20 cellular contexts compared by ENCODE assay signal in genomic region chr12:48280572-48280971, GRCh38.
"Had no signal": no experiment of that assay in that cellular context is flagged by ENCODE, and none has a peak within 500 bp of the region (broad histone marks: within the 10 kb centered on the region; RNA-seq: fewer than 3 reads in every experiment).

No MANE protein-coding gene starts in this region.

- DNase-seq: effector memory CD8-positive, alpha-beta T cell; esophagus squamous epithelium; foreskin fibroblast; glutamatergic neuron; immature natural killer cell; left colon; left ventricle myocardium superior; mesendoderm; naive B cell; posterior cingulate gyrus; sigmoid colon; stimulated activated CD4-positive, alpha-beta T cell treated with anti-CD3 and anti-CD28 coated beads, Interleukin-2, amount 100 ng/mL, for 24 hours; stimulated activated CD4-positive, alpha-beta T cell treated with anti-CD3 and anti-CD28 coated beads, Interleukin-4, amount 100 ng/mL, for 4 hours; stimulated activated naive B cell treated with anti-CD40 and anti-IgM and Interleukin-4, amounts not matched to agents 10 μg/mL and 1 μg/mL and 100 μg/mL, for 72 hours; stimulated activated naive CD8-positive, alpha-beta T cell treated with anti-CD3 and anti-CD28 coated beads, Interleukin-15, amount 100 ng/mL, for 72 hours; testis had no signal

- ATAC-seq: effector memory CD8-positive, alpha-beta T cell; gastroesophageal sphincter; left colon; left ventricle myocardium superior; stimulated activated naive B cell treated with anti-CD40 and anti-IgM and Interleukin-4, amounts not matched to agents 10 μg/mL and 1 μg/mL and 100 μg/mL, for 72 hours; stimulated activated naive CD8-positive, alpha-beta T cell treated with anti-CD3 and anti-CD28 coated beads, Interleukin-15, amount 100 ng/mL, for 72 hours had no signal

- H3K9me3 ChIP-seq: testis had no signal

- H3K27ac ChIP-seq: esophagus squamous epithelium, gastroesophageal sphincter, sigmoid colon, skin epidermis, tibial nerve had no signal

- H3K4me1 ChIP-seq: esophagus squamous epithelium, gastroesophageal sphincter, sigmoid colon, testis, tibial nerve had no signal

- H3K27me3 ChIP-seq: gastroesophageal sphincter, sigmoid colon, testis, tibial nerve had no signal

- H3K4me3 ChIP-seq: esophagus squamous epithelium, gastroesophageal sphincter, lung, sigmoid colon, skin epidermis, testis, tibial nerve had no signal

- H3K36me3 ChIP-seq: esophagus squamous epithelium, gastroesophageal sphincter, sigmoid colon, tibial nerve had no signal
